22 cellular contexts compared by ENCODE assay signal in the genomic region with DNA sequence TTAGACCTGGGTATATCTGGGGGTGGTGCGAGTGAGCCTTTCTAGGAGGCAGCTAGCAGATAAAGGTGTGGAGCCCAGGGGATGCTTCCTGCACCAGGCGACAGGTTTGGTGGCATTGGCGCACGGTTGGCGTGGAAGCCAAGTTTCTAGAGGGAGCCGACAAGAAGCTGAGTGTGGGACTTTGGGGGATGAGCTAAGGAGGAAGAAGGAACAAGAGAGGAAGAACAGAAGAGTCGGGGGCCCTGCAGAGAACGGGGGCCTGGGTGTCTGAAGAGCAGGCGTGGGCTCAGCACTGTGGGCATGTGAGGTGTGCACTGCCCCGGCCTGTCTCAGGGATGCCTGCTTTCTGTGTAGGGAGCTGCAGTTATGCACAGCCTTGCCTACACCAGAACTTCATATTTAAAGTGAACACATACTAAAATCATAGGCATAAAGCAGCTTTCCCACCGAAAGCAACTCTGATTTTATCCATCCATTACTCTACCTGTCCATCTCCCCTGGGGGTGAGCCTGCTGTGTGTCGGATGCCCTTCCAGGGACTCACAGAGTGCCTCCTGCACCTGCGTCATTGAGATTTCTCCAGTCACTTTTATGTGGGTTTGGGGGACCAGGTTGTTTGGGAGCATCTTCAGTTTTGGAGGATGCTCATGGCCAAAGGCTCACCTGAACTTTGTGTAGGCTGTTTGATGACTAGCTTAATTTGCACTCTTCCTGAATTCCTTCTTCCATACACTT.
"Had no signal": no experiment of that assay in that cellular context is flagged by ENCODE, and none has a peak within 500 bp of the region (broad histone marks: within the 10 kb centered on the region; RNA-seq: fewer than 3 reads in every experiment).

No MANE protein-coding gene starts in this region.

- H3K4me3 Mint-ChIP-seq: activated naive CD8-positive, alpha-beta T cell treated with anti-CD3 and anti-CD28 coated beads, Interleukin-2, amount 10 ng/mL, durations not matched to agents 7 days and 5 days; activated T-helper 1 cell treated with anti-CD3 and anti-CD28 coated beads, Interleukin-12 subunit alpha, Interleukin-12 subunit beta, Interleukin-2, Interleukin-4 antibody, amounts not matched to agents 30 ng/mL and 10 ng/mL and 1 ng/mL, durations not matched to agents 14 hours and 24 hours and 36 hours; mesothelial cell of epicardium; nephron; T-helper 2 cell treated with Interferon-gamma antibody and Interleukin-4, amounts not matched to agents 5 μg/mL and 100 μg/mL, for 36 hours had no signal

- DNase-seq: activated CD4-positive, CD25-positive, alpha-beta regulatory T cell treated with anti-CD3 and anti-CD28 coated beads, Interleukin-2, amount 50 U/mL, for 72 hours; activated gamma-delta T cell treated with Interleukin-2 at 50 U/mL for 16 hours; activated naive CD8-positive, alpha-beta T cell treated with anti-CD3 and anti-CD28 coated beads, Interleukin-2, amount 10 ng/mL, durations not matched to agents 7 days and 5 days; amniotic stem cell; colonic mucosa; effector CD4-positive, alpha-beta T cell; foreskin fibroblast; kidney glomerular epithelial cell; left ventricle myocardium inferior; pancreas; right cardiac atrium; SK-N-SH; stimulated activated CD4-positive, alpha-beta T cell treated with anti-CD3 and anti-CD28 coated beads, Interleukin-1b, Interleukin-23, amount 100 ng/mL, for 48 hours; testis; trophoblast cell had no signal

- ATAC-seq: pancreas had no signal

- H3K27me3 Mint-ChIP-seq: activated naive CD8-positive, alpha-beta T cell treated with anti-CD3 and anti-CD28 coated beads, Interleukin-2, amount 10 ng/mL, durations not matched to agents 7 days and 5 days had no signal

- H3K4me3 ChIP-seq: breast epithelium, colonic mucosa, left ventricle myocardium inferior, pancreas, testis, vagina had no signal

- H3K4me1 ChIP-seq: breast epithelium, pancreas, testis had no signal

- H3K27ac ChIP-seq: breast epithelium, colonic mucosa, left ventricle myocardium inferior, neutrophil, testis, vagina had no signal

- H3K9me3 Mint-ChIP-seq: activated naive CD8-positive, alpha-beta T cell treated with anti-CD3 and anti-CD28 coated beads, Interleukin-2, amount 10 ng/mL, durations not matched to agents 7 days and 5 days; activated T-helper 1 cell treated with anti-CD3 and anti-CD28 coated beads, Interleukin-12 subunit alpha, Interleukin-12 subunit beta, Interleukin-2, Interleukin-4 antibody, amounts not matched to agents 30 ng/mL and 10 ng/mL and 1 ng/mL, durations not matched to agents 14 hours and 24 hours and 36 hours; mesothelial cell of epicardium; nephron; T-helper 2 cell treated with Interferon-gamma antibody and Interleukin-4, amounts not matched to agents 5 μg/mL and 100 μg/mL, for 36 hours had no signal

- H3K36me3 Mint-ChIP-seq: activated naive CD8-positive, alpha-beta T cell treated with anti-CD3 and anti-CD28 coated beads, Interleukin-2, amount 10 ng/mL, durations not matched to agents 7 days and 5 days; mesothelial cell of epicardium had no signal

- H3K27me3 ChIP-seq: breast epithelium, colonic mucosa, neutrophil, pancreas, testis, vagina had no signal

- H3K36me3 ChIP-seq: breast epithelium, colonic mucosa, left ventricle myocardium inferior, neutrophil, pancreas, vagina had no signal

- H3K9me3 ChIP-seq: breast epithelium, colonic mucosa, left ventricle myocardium inferior, neutrophil, pancreas, SK-N-SH, testis, vagina had no signal

- H3K27ac Mint-ChIP-seq: activated T-helper 1 cell treated with anti-CD3 and anti-CD28 coated beads, Interleukin-12 subunit alpha, Interleukin-12 subunit beta, Interleukin-2, Interleukin-4 antibody, amounts not matched to agents 30 ng/mL and 10 ng/mL and 1 ng/mL, durations not matched to agents 14 hours and 24 hours and 36 hours; mesothelial cell of epicardium; nephron; T-helper 2 cell treated with Interferon-gamma antibody and Interleukin-4, amounts not matched to agents 5 μg/mL and 100 μg/mL, for 36 hours had no signal
